In genomic region chr18:3914833-3915598, GRCh38 we compare ENCODE assay signal across 20 cellular contexts.
A peak's percentile ranks its signal among the peaks of the same experiment; 100 is the strongest.
DNase-seq lines count a peak whose midpoint lies in the region; ATAC-seq and TF ChIP-seq lines count a peak whose summit lies in the region.
"Had no signal": no experiment of that assay in that cellular context is flagged by ENCODE, and none has a peak within 500 bp of the region (broad histone marks: within the 10 kb centered on the region; RNA-seq: fewer than 3 reads in every experiment).

No MANE protein-coding gene starts in this region.

- no peak for TF ChIP-seq CTCF in foreskin keratinocyte (conservative IDR thresholded peaks at IDR 0.05)

- peaks cover 4% of the 10 kb centered on the region for H3K4me1 ChIP-seq in foreskin keratinocyte
- H3K4me1 ChIP-seq in naive thymus-derived CD4-positive, alpha-beta T cell (ENCODE audit: control insufficient read depth in 2 of 2, insufficient read depth in 2 of 2, low read length in 2 of 2): no peaks in the 10 kb centered on the region

- intact Hi-C loops in naive thymus-derived CD4-positive, alpha-beta T cell (cut with micrococcal nuclease): no loop called here

- no peak overlapping the region for H3K27ac ChIP-seq in foreskin keratinocyte
- no peak overlapping the region for H3K27ac ChIP-seq in naive thymus-derived CD4-positive, alpha-beta T cell (ENCODE audit: low read depth, low read length)
- H3K27ac ChIP-seq: BLaER1 treated with 17β-estradiol and CSF1 and Interleukin-3, amounts not matched to agents 10 nM and 100 nM; neutrophil; tibial artery had no signal

- no peaks in the 10 kb centered on the region for H3K4me1 Mint-ChIP-seq in naive thymus-derived CD4-positive, alpha-beta T cell
- H3K4me1 Mint-ChIP-seq: activated CD4-positive, alpha-beta T cell treated with anti-CD3 and anti-CD28 coated beads, Interleukin-2, amount 10 ng/mL, durations not matched to agents 24 days and 14 days had no signal

- no peaks in the 10 kb centered on the region for H3K27me3 ChIP-seq in foreskin keratinocyte
- no peaks in the 10 kb centered on the region for H3K27me3 ChIP-seq in naive thymus-derived CD4-positive, alpha-beta T cell (ENCODE audit: control insufficient read depth in 2 of 2, insufficient read depth in 2 of 2, low read length in 2 of 2)
- H3K27me3 ChIP-seq: BLaER1 treated with 17β-estradiol and CSF1 and Interleukin-3, amounts not matched to agents 10 nM and 100 nM; tibial artery had no signal

- H3K27me3 Mint-ChIP-seq in naive thymus-derived CD4-positive, alpha-beta T cell: peaks cover 2 to 11% (median 9%) of the 10 kb centered on the region in 5 donors
- H3K27me3 Mint-ChIP-seq: activated CD4-positive, alpha-beta T cell treated with anti-CD3 and anti-CD28 coated beads, Interleukin-2, amount 10 ng/mL, durations not matched to agents 24 days and 14 days had no signal

- H3K36me3 ChIP-seq in naive thymus-derived CD4-positive, alpha-beta T cell (ENCODE audit: control insufficient read depth in 2 of 3, insufficient read depth in 3 of 3, low read length in 3 of 3): no peaks in the 10 kb centered on the region
- H3K36me3 ChIP-seq: BLaER1 treated with 17β-estradiol and CSF1 and Interleukin-3, amounts not matched to agents 10 nM and 100 nM; neutrophil; tibial artery had no signal

- H3K27ac Mint-ChIP-seq in naive thymus-derived CD4-positive, alpha-beta T cell: no peak overlapping the region
- H3K27ac Mint-ChIP-seq: activated CD4-positive, alpha-beta T cell treated with anti-CD3 and anti-CD28 coated beads, Interleukin-2, amount 10 ng/mL, durations not matched to agents 24 days and 14 days; endodermal cell had no signal

- peak; percentile 56 for ATAC-seq in HG02642 (IDR thresholded peaks at IDR 0.05; ENCODE audit: poor library complexity, unreplicated experiment)
- ATAC-seq in foreskin keratinocyte: peak; percentile 78
- no peak for ATAC-seq in naive thymus-derived CD4-positive, alpha-beta T cell
- no peak for ATAC-seq in HG03135 (IDR thresholded peaks at IDR 0.05; ENCODE audit: unreplicated experiment)
- ATAC-seq: HepG2 had no signal

- H3K9me3 ChIP-seq in naive thymus-derived CD4-positive, alpha-beta T cell (ENCODE audit: control insufficient read depth in 2 of 3, low read length in 3 of 3): no peaks in the 10 kb centered on the region
- H3K9me3 ChIP-seq: BLaER1 treated with 17β-estradiol and CSF1 and Interleukin-3, amounts not matched to agents 10 nM and 100 nM; neutrophil; tibial artery had no signal

- no peaks in the 10 kb centered on the region for H3K36me3 Mint-ChIP-seq in naive thymus-derived CD4-positive, alpha-beta T cell

- CTCF ChIA-PET in naive thymus-derived CD4-positive, alpha-beta T cell (lab: Charles Lee): interaction anchor here (0.7 kb wide), 1 partner anchor 14 kb away, joined by 3 read pairs; no protein-coding TSS in a partner anchor

- DNase-seq in NCI-H1417 (lab: John Stamatoyannopoulos, UW) (peak in 2 of 3 experiments; percentile 32 to 65), NCI-H1417 treated with DMSO at 0.1 percent for 48 hours (lab: John Stamatoyannopoulos, UW) (no peak), NCI-H69 (lab: John Stamatoyannopoulos, UW) (peak; percentile 88), foreskin keratinocyte (peak; percentile 64 to 68), occipital lobe (lab: John Stamatoyannopoulos, UW) (no peak)
- DNase-seq in naive thymus-derived CD4-positive, alpha-beta T cell: no peak
- DNase-seq: 8988T; activated CD4-positive, alpha-beta T cell treated with anti-CD3 and anti-CD28 coated beads, Interleukin-2, amount 10 ng/mL, durations not matched to agents 24 days and 14 days; DMS79; endodermal cell; NCI-H446 treated with DMSO at 0.1 percent for 48 hours; retina; stimulated activated naive CD4-positive, alpha-beta T cell; SW 1271; tibial artery had no signal

- H3K4me3 ChIP-seq in naive thymus-derived CD4-positive, alpha-beta T cell (ENCODE audit: low read length): no peak overlapping the region
- H3K4me3 ChIP-seq: BLaER1 treated with 17β-estradiol and CSF1 and Interleukin-3, amounts not matched to agents 10 nM and 100 nM; tibial artery had no signal

- H3K4me3 Mint-ChIP-seq in naive thymus-derived CD4-positive, alpha-beta T cell: no peak overlapping the region
- H3K4me3 Mint-ChIP-seq: activated CD4-positive, alpha-beta T cell treated with anti-CD3 and anti-CD28 coated beads, Interleukin-2, amount 10 ng/mL, durations not matched to agents 24 days and 14 days; endodermal cell had no signal

- POLR2A ChIA-PET in naive thymus-derived CD4-positive, alpha-beta T cell (lab: Charles Lee): no interaction called here

- H3K9me3 Mint-ChIP-seq in naive thymus-derived CD4-positive, alpha-beta T cell: no peaks in the 10 kb centered on the region
- H3K9me3 Mint-ChIP-seq: activated CD4-positive, alpha-beta T cell treated with anti-CD3 and anti-CD28 coated beads, Interleukin-2, amount 10 ng/mL, durations not matched to agents 24 days and 14 days; endodermal cell had no signal

Comparison
In these comparisons a context has a peak if more than half of its experiments do, and no peak if none do; other contexts are left out.
1. DNase-seq: peak in NCI-H1417 (2 of 3), NCI-H69 (single experiment) and foreskin keratinocyte (2 of 2); none in NCI-H1417 treated with DMSO at 0.1 percent for 48 hours (single experiment), occipital lobe (single experiment) and naive thymus-derived CD4-positive, alpha-beta T cell (0 of 9).
2. ATAC-seq: peak in HG02642 (single experiment) and foreskin keratinocyte (single experiment); none in naive thymus-derived CD4-positive, alpha-beta T cell (single experiment) and HG03135 (single experiment).